In the genomic region with DNA sequence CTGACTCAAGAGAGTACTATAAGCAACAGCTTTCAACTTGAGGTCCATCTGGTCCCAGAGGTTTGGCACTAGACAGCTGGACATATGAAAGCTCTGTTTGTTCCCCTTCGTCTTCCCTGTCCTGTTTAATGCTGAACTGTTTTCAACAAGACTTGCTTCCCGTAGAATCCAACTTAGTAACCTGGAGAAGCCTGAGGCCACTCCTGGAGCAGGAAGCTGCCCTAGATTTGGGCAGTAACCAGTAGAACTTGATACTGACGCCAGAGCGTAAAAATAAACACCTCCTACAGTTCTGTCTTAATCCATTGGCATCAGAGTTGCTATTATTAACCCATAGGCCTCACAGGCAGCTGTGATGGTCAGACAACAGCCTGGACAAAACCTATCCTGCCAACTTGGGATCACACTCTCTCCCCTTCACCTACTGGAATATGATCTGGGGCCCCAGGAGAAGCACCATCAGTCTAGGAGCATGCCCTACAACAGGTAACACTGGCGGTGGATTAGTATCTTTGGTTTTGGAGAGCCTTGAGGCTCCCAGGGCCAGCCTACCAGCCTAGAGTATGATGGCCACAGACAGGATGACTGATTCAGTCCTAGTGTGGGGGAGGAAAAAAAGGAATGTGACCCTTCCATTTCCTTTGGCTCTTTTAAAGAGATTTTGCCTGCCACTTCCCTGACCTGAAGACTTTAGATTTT, we compare ENCODE assay signal across 9 cellular contexts. TPM values are rescaled to one million over a fixed set of nuclear protein-coding genes. Genes with fewer than 3 reads are reported as not detected.
DNase-seq lines count a peak whose midpoint lies in the region; ATAC-seq and FAIRE-seq lines count a peak whose summit lies in the region.
"Had no signal": no experiment of that assay in that cellular context is flagged by ENCODE, and none has a peak within 500 bp of the region (broad histone marks: within the 10 kb centered on the region; RNA-seq: fewer than 3 reads in every experiment).

No MANE protein-coding gene starts in this region.

- DNase-seq in left lobe of liver (ENCODE audit: low spot score) (no peak), substantia nigra (lab: John Stamatoyannopoulos, UW) (peak in 4 of 49 donors; percentile 14 to 22 (median 16)), ureter (ENCODE audit: low spot score) (no peak), GM19239 (ENCODE audit: insufficient read length, low spot score) (no peak), T-helper 1 cell (no peak), NCI-H2029 treated with DMSO at 0.1 percent for 48 hours (lab: John Stamatoyannopoulos, UW) (no peak)
- DNase-seq: NCI-H524 treated with DMSO at 0.1 percent for 48 hours had no signal

- H3K27ac ChIP-seq in HUES6 (ENCODE audit: low read depth, low read length) (peak overlapping the region; percentile 41; the same call in 1 of the 2 replicates), cingulate gyrus (ENCODE audit: low read depth, low read length) (peak overlapping the region; percentile 96), substantia nigra (ENCODE audit: low read depth, low read length, poor library complexity, severe bottlenecking) (peak overlapping the region; percentile 91)

- no peak overlapping the region for H3K4me3 ChIP-seq in HUES6 (ENCODE audit: low read depth, low read length)

- H3K4me1 ChIP-seq in HUES6 (ENCODE audit: control insufficient read depth, insufficient read depth, low read length), result peaks cover 51% of the 10 kb centered on the region

- no peaks in the 10 kb centered on the region for H3K9me3 ChIP-seq in HUES6 (ENCODE audit: control insufficient read depth, insufficient read depth, low read depth, low read length)

- ATAC-seq in left lobe of liver, result peak; percentile 28

- no peaks in the 10 kb centered on the region for H3K27me3 ChIP-seq in HUES6 (ENCODE audit: control insufficient read depth, insufficient read depth, low read length)

- H3K36me3 ChIP-seq in HUES6 (ENCODE audit: control insufficient read depth, insufficient read depth, low read length), result no peaks in the 10 kb centered on the region

- peak overlapping the region; percentile 40 for H3K9ac ChIP-seq in HUES6 (ENCODE audit: low read length)

- FAIRE-seq in GM19239 (lab: Jason Lieb, UNC), result no peak

RNA-seq across cellular contexts. Expression of a gene that starts 29.2 kb away (rescaled TPM):
- total RNA-seq in left lobe of liver (9.1 TPM), ureter (29.8 TPM)

Comparison
In these comparisons a context has a peak if more than half of its experiments do, and no peak if none do; other contexts are left out.
1. H3K27ac ChIP-seq: peak in every context shown above with its lines; median percentile 96 in cingulate gyrus; 91 in substantia nigra; 41 in HUES6.